In the genomic region with DNA sequence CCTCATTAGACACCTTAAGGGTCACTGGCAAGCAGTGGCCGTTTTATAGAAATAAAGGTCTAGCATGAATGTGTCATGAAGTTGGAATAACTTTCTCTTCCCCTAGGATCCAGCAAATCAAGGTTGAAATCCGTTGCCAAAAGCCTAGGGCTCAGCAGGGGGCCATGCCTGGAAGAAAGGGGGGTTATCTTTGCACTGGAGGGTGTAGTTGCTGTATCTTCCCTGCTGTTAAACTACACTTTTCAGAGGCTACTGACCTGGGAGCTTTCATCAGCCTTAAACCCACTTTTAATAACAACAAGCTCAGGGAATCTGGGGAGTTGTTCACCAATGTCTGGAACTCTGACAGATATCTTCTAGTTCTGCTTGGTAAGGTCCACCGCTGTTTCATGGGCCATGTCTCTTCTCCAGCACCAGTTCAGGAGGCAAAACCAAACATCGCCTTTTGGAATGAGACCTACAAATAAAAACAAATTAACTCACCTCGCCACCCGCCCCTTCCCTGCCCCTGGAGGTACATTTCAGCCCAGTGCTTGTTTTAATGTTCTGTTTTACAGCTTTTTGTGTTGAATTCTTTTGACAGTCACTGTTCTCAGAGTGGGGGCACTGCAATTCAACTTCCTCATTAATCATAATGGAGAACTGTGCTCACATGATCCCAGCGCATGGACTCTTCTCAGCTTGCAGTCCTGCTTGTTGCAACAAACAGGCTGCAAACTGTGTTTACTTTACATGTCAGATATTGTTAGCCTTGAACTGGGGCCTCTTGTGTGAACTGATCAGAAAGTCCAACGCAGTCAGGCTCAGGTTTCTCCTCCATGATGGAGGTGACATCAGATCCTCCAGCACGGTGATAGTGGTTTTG, we compare ENCODE assay signal across 21 cellular contexts.
A peak's percentile ranks its signal among the peaks of the same experiment; 100 is the strongest.
DNase-seq lines count a peak whose midpoint lies in the region; ATAC-seq and FAIRE-seq lines count a peak whose summit lies in the region.
"Had no signal": no experiment of that assay in that cellular context is flagged by ENCODE, and none has a peak within 500 bp of the region (broad histone marks: within the 10 kb centered on the region; RNA-seq: fewer than 3 reads in every experiment).

No MANE protein-coding gene starts in this region.

- no peaks in the 10 kb centered on the region for H3K36me3 ChIP-seq in NT2/D1 (ENCODE audit: insufficient read depth, insufficient read length, low read length)
- H3K36me3 ChIP-seq in small intestine (ENCODE audit: control insufficient read depth in 2 of 2, insufficient read depth in 2 of 2, low read length in 2 of 2): no peaks in the 10 kb centered on the region
- H3K36me3 ChIP-seq: BLaER1 treated with 17β-estradiol and CSF1 and Interleukin-3, amounts not matched to agents 10 nM and 100 nM; heart right ventricle; ovary; spleen had no signal

- ATAC-seq in HG02610 (IDR thresholded peaks at IDR 0.05; ENCODE audit: unreplicated experiment) (no peak), HG03457 (IDR thresholded peaks at IDR 0.05; ENCODE audit: unreplicated experiment) (no peak)
- ATAC-seq: heart right ventricle; mucosa of descending colon; stimulated activated effector memory CD8-positive, alpha-beta T cell treated with anti-CD3 and anti-CD28 coated beads, Interleukin-12 subunit alpha, Interleukin-12 subunit beta, amount 100 ng/mL, for 72 hours had no signal

- no peaks in the 10 kb centered on the region for H3K27me3 ChIP-seq in NT2/D1 (ENCODE audit: insufficient read depth, insufficient read length)
- H3K27me3 ChIP-seq in small intestine (ENCODE audit: control insufficient read depth in 2 of 2, insufficient read depth in 2 of 2, low read length in 2 of 2): peaks cover 0 to 1% of the 10 kb centered on the region in 2 donors
- H3K27me3 ChIP-seq: BLaER1 treated with 17β-estradiol and CSF1 and Interleukin-3, amounts not matched to agents 10 nM and 100 nM; ovary; spleen had no signal

- H3K9me3 ChIP-seq in NT2/D1 (ENCODE audit: insufficient read depth, low read length) (no peaks in the 10 kb centered on the region), small intestine (ENCODE audit: control insufficient read depth, low read depth) (no peaks in the 10 kb centered on the region)
- H3K9me3 ChIP-seq: BLaER1 treated with 17β-estradiol and CSF1 and Interleukin-3, amounts not matched to agents 10 nM and 100 nM; heart right ventricle; mucosa of descending colon; ovary; spleen had no signal

- no peak overlapping the region for H3K9ac ChIP-seq in NT2/D1 (ENCODE audit: insufficient read length, low read depth)
- H3K9ac ChIP-seq: BLaER1 treated with 17β-estradiol and CSF1 and Interleukin-3, amounts not matched to agents 10 nM and 100 nM had no signal

- no peak overlapping the region for H3K27ac ChIP-seq in small intestine (ENCODE audit: low read depth in 1 of 2, low read length in 1 of 2)
- H3K27ac ChIP-seq: BLaER1 treated with 17β-estradiol and CSF1 and Interleukin-3, amounts not matched to agents 10 nM and 100 nM; heart right ventricle; ovary; spleen had no signal

- WGBS in small intestine, 3 donors: 67 to 72% (median 67%) methylated on average over 9 of the region's 9 CpGs

- no peak for FAIRE-seq in small intestine (lab: Jason Lieb, UNC)

- no peak overlapping the region for H3K4me3 ChIP-seq in NT2/D1 (ENCODE audit: insufficient read length, low read depth)
- no peak overlapping the region for H3K4me3 ChIP-seq in small intestine (ENCODE audit: low read depth in 1 of 2, low read length in 2 of 2)
- H3K4me3 ChIP-seq: BLaER1 treated with 17β-estradiol and CSF1 and Interleukin-3, amounts not matched to agents 10 nM and 100 nM; heart right ventricle; mucosa of descending colon; ovary; spleen had no signal

- DNase-seq in NCI-H1417 (lab: John Stamatoyannopoulos, UW) (peak in 2 of 3 experiments; percentile 10 to 20), NCI-H1417 treated with DMSO at 0.1 percent for 48 hours (lab: John Stamatoyannopoulos, UW) (no peak), NT2/D1 (ENCODE audit: low read depth, low spot score) (peak; percentile 6), left kidney (ENCODE audit: low read depth, low spot score) (peak; percentile 70), glomerular visceral epithelial cell (ENCODE audit: extremely low spot score) (no peak), small intestine (no peak)
- DNase-seq: activated CD4-positive, alpha-beta T cell treated with anti-CD3 and anti-CD28 coated beads, Interleukin-2, amount 50 U/mL, for 1 hour; activated naive CD4-positive, alpha-beta T cell treated with anti-CD3 and anti-CD28 coated beads, Interleukin-2, amount 10 ng/mL, durations not matched to agents 7 days and 5 days; DND-41; heart right ventricle; kidney glomerular epithelial cell; mucosa of descending colon; NCI-H1092 treated with DMSO at 0.1 percent for 48 hours; NCI-H446; ovary; spleen; trophoblast cell had no signal

- H3K4me1 ChIP-seq in NT2/D1 (ENCODE audit: insufficient read depth, insufficient read length): peaks cover 2% of the 10 kb centered on the region
- H3K4me1 ChIP-seq in small intestine (ENCODE audit: control insufficient read depth in 2 of 2, insufficient read depth in 1 of 2, low read depth in 1 of 2, low read length in 1 of 2): no peaks in the 10 kb centered on the region
- H3K4me1 ChIP-seq: heart right ventricle, spleen had no signal

Comparison
In these comparisons a context has a peak if more than half of its experiments do, and no peak if none do; other contexts are left out.
1. DNase-seq: peak in NCI-H1417 (2 of 3), NT2/D1 (single experiment) and left kidney (single experiment); none in NCI-H1417 treated with DMSO at 0.1 percent for 48 hours (single experiment), glomerular visceral epithelial cell (single experiment) and small intestine (single experiment).